In genomic region chr22:35784633-35785032, GRCh38 we compare ENCODE assay signal across 26 cellular contexts.
DNase-seq lines count a peak whose midpoint lies in the region; ATAC-seq, FAIRE-seq and TF ChIP-seq lines count a peak whose summit lies in the region.
"Had no signal": no experiment of that assay in that cellular context is flagged by ENCODE, and none has a peak within 500 bp of the region (broad histone marks: within the 10 kb centered on the region; RNA-seq: fewer than 3 reads in every experiment).

No MANE protein-coding gene starts in this region.

- intact Hi-C loops in kidney (cut with DNase I) = no loop called here
- intact Hi-C loops in thyroid gland (cut with DNase I) = no loop called here

- TF ChIP-seq POLR2A in thyroid gland (IDR thresholded peaks at IDR 0.05) = no peak

- FAIRE-seq in kidney (lab: Jason Lieb, UNC) = no peak
- FAIRE-seq: GM12878, GM19239, K562 had no signal

- H3F3A ChIP-seq in SK-N-SH (replicated peaks; ENCODE audit: insufficient read depth) = peaks cover 26% of the 10 kb centered on the region

- POLR2A ChIA-PET in SK-N-SH (lab: Yijun Ruan, JAX) = no interaction called here
- POLR2A ChIA-PET in GM10248 (lab: Yijun Ruan, JAX) = no interaction called here

- H2AFZ ChIP-seq in SK-N-SH (ENCODE audit: low read depth) = no peak overlapping the region

- no peaks in the 10 kb centered on the region for H3K9me2 ChIP-seq in SK-N-SH

- no peak for TF ChIP-seq RAD21 in SK-N-SH (IDR thresholded peaks at IDR 0.05; ENCODE audit: low read length)

- in situ Hi-C loops in brain microvascular endothelial cell (cut with HindIII; ENCODE audit: low pct_ligation_motif_present, low sequenced_read_pairs) = no loop called here

- H4K20me1 ChIP-seq in SK-N-SH (ENCODE audit: insufficient read depth) = peaks cover 82% of the 10 kb centered on the region

- no peak for TF ChIP-seq CTCF in SK-N-SH (IDR thresholded peaks at IDR 0.05)
- TF ChIP-seq CTCF in brain microvascular endothelial cell (IDR thresholded peaks at IDR 0.05; ENCODE audit: low read depth, low read length, missing control alignments) = no peak
- TF ChIP-seq CTCF in kidney (IDR thresholded peaks at IDR 0.05; ENCODE audit: borderline replicate concordance, extremely low read depth, insufficient read depth) = no peak
- TF ChIP-seq CTCF in thyroid gland (IDR thresholded peaks at IDR 0.05) = no peak
- no peak for TF ChIP-seq CTCF in GM10248 (IDR thresholded peaks at IDR 0.05; ENCODE audit: control extremely low read depth, extremely low read depth, low read depth, missing control alignments)

- H3K79me2 ChIP-seq in SK-N-SH (ENCODE audit: insufficient read depth) = peaks cover 85% of the 10 kb centered on the region

- no peak overlapping the region for H3K4me3 ChIP-seq in SK-N-SH (ENCODE audit: low read depth in 2 of 2, low read length in 1 of 2)
- H3K4me3 ChIP-seq in brain microvascular endothelial cell (ENCODE audit: low read depth, low read length) = no peak overlapping the region
- no peak overlapping the region for H3K4me3 ChIP-seq in kidney (ENCODE audit: low read length in 2 of 2)
- no peak overlapping the region for H3K4me3 ChIP-seq in thyroid gland (replicated peaks in 1 of 3)
- H3K4me3 ChIP-seq: GM12878, K562, SJCRH30 had no signal

- H3K4me2 ChIP-seq in SK-N-SH = peak overlapping the region; percentile 22

- H3K9ac ChIP-seq in SK-N-SH = peak overlapping the region; percentile 10; the same call in 1 of the 2 replicates
- no peak overlapping the region for H3K9ac ChIP-seq in kidney (ENCODE audit: low read length in 2 of 2)

- CTCF ChIA-PET in SK-N-SH (lab: Yijun Ruan, JAX) (no interaction called here), GM10248 (lab: Yijun Ruan, JAX) (no interaction called here)

- H3K4me1 ChIP-seq in SK-N-SH (ENCODE audit: control insufficient read depth in 1 of 2, insufficient read depth in 2 of 2, low read depth in 1 of 2, low read length in 1 of 2) (peaks cover 23 to 24% of the 10 kb centered on the region in 2 experiments; a peak in 3 of 4 replicates), kidney (ENCODE audit: control insufficient read depth in 1 of 2, insufficient read depth in 1 of 2, low read depth in 1 of 2, low read length in 2 of 2) (peaks cover 0 to 2% of the 10 kb centered on the region in 2 donors), thyroid gland (peaks cover 61 to 65% of the 10 kb centered on the region in 2 donors)
- H3K4me1 ChIP-seq: Caco-2 had no signal

- no peak for TF ChIP-seq EP300 in SK-N-SH (IDR thresholded peaks at IDR 0.05; ENCODE audit: borderline replicate concordance in 1 of 2, low read depth in 1 of 2, low read length in 1 of 2)

- no peak for ATAC-seq in SK-N-SH treated with all-trans-retinoic acid at 6 μM for 48 hours
- ATAC-seq: GM12878, HCT116, K562 had no signal

- DNase-seq in SK-N-SH (no peak), brain microvascular endothelial cell (no peak), kidney (peak; percentile 74), thyroid gland (peak in 1 of 2 donors; percentile 10), HT-29 (ENCODE audit: low spot score) (no peak), GM10248 (ENCODE audit: extremely low spot score) (no peak)
- DNase-seq in activated CD8-positive, alpha-beta memory T cell treated with anti-CD3 and anti-CD28 coated beads, Interleukin-2, amount 50 U/mL, for 48 hours = no peak
- DNase-seq: BE2C; Caco-2; CD4-positive, CD25-positive, alpha-beta regulatory T cell; DMS153; GF-D8; GOT3; NCI-H1105 treated with DMSO at 0.1 percent for 48 hours; NCI-H1694; NCI-H2081 treated with DMSO at 0.1 percent for 48 hours; NK-92 treated with Interleukin-12 subunit alpha and Interleukin-12 subunit beta, amount 100 ng/mL, for 24 hours; OCI-M1; RPMI8226; SJCRH30 had no signal

- no peaks in the 10 kb centered on the region for H3K9me3 ChIP-seq in SK-N-SH
- no peaks in the 10 kb centered on the region for H3K9me3 ChIP-seq in kidney (ENCODE audit: control insufficient read depth in 1 of 2, low read length in 2 of 2)
- H3K9me3 ChIP-seq in thyroid gland = no peaks in the 10 kb centered on the region
- H3K9me3 ChIP-seq: BE2C, Caco-2, SJCRH30 had no signal

- H3K27me3 ChIP-seq in SK-N-SH (ENCODE audit: insufficient read depth) (no peaks in the 10 kb centered on the region), brain microvascular endothelial cell (replicated peaks) (no peaks in the 10 kb centered on the region), thyroid gland (no peaks in the 10 kb centered on the region)
- H3K27me3 ChIP-seq: BE2C, SJCRH30 had no signal

- peaks cover 26 to 33% of the 10 kb centered on the region in 2 experiments for H3K36me3 ChIP-seq in SK-N-SH (replicated peaks in 1 of 2; ENCODE audit: control insufficient read depth in 1 of 2, insufficient read depth in 2 of 2, low read length in 1 of 2)
- peaks cover 9% of the 10 kb centered on the region for H3K36me3 ChIP-seq in brain microvascular endothelial cell (replicated peaks)
- peaks cover 0 to 7% of the 10 kb centered on the region in 2 donors for H3K36me3 ChIP-seq in kidney (ENCODE audit: control insufficient read depth in 1 of 2, insufficient read depth in 2 of 2, low read length in 2 of 2)
- H3K36me3 ChIP-seq in thyroid gland = no peaks in the 10 kb centered on the region

- H3K27ac ChIP-seq in SK-N-SH (ENCODE audit: low read depth in 2 of 2, low read length in 1 of 2) = peak overlapping the region in 1 of 2 experiments; percentile 70; a peak in 3 of 4 replicates
- H3K27ac ChIP-seq in brain microvascular endothelial cell = peak overlapping the region; percentile 37
- H3K27ac ChIP-seq in kidney (ENCODE audit: low read depth in 2 of 2, low read length in 2 of 2) = no peak overlapping the region
- peak overlapping the region in 2 of 3 donors; percentile 60 to 61 for H3K27ac ChIP-seq in thyroid gland
- H3K27ac ChIP-seq: 22Rv1, SJCRH30 had no signal

- WGBS in SK-N-SH (ENCODE audit: low lambda C conversion rate) = 96% methylated on average over 9 of the region's 21 CpGs
- WGBS in thyroid gland, 2 donors = 97% methylated on average over 21 of the region's 21 CpGs

TF ChIP-seq in SK-N-SH, 30 proteins besides CTCF, POLR2A, EP300 and RAD21:
- TF ChIP-seq NFIC (IDR thresholded peaks at IDR 0.05; ENCODE audit: borderline replicate concordance) (no peak), EZH2phosphoT487 (IDR thresholded peaks at IDR 0.05; ENCODE audit: borderline replicate concordance, low read depth) (no peak), MXI1 (IDR thresholded peaks at IDR 0.05; ENCODE audit: low read depth, low read length) (no peak), TCF12 (IDR thresholded peaks at IDR 0.05) (no peak), SMC3 (IDR thresholded peaks at IDR 0.05; ENCODE audit: low read depth, low read length) (no peak), USF2 (IDR thresholded peaks at IDR 0.05; ENCODE audit: borderline replicate concordance, low read depth, low read length) (no peak), TAF1 (IDR thresholded peaks at IDR 0.05; ENCODE audit: borderline replicate concordance, low read depth, low read length) (no peak), CHD2 (IDR thresholded peaks at IDR 0.05; ENCODE audit: low read length, partially characterized antibody) (no peak), MAX (IDR thresholded peaks at IDR 0.05; ENCODE audit: low read depth) (no peak), RFX5 (IDR thresholded peaks at IDR 0.05; ENCODE audit: low read length) (no peak), TEAD4 (IDR thresholded peaks at IDR 0.05; ENCODE audit: borderline replicate concordance, insufficient read depth) (no peak)

TF ChIP-seq in SK-N-SH treated with all-trans-retinoic acid at 6 μM for 48 hours, 23 proteins besides CTCF, POLR2A, EP300 and RAD21 (continues in another document):
- no peak for TF ChIP-seq OSR1 (CRISPR knock-in tag; IDR thresholded peaks at IDR 0.05)
- no peak for TF ChIP-seq ZFP3 (CRISPR knock-in tag; IDR thresholded peaks at IDR 0.05)
- no peak for TF ChIP-seq ZNF70 (CRISPR knock-in tag; IDR thresholded peaks at IDR 0.05)
- no peak for TF ChIP-seq RARB (CRISPR knock-in tag; IDR thresholded peaks at IDR 0.05)
- TF ChIP-seq CSDC2 (CRISPR knock-in tag; IDR thresholded peaks at IDR 0.05) = no peak
- TF ChIP-seq ZC3H10 (CRISPR knock-in tag; IDR thresholded peaks at IDR 0.05) = no peak
- TF ChIP-seq PPARA (CRISPR knock-in tag; IDR thresholded peaks at IDR 0.05; ENCODE audit: borderline replicate concordance) = no peak
- TF ChIP-seq ISL1 (CRISPR knock-in tag; IDR thresholded peaks at IDR 0.05) = no peak
- TF ChIP-seq, protein P1, sequence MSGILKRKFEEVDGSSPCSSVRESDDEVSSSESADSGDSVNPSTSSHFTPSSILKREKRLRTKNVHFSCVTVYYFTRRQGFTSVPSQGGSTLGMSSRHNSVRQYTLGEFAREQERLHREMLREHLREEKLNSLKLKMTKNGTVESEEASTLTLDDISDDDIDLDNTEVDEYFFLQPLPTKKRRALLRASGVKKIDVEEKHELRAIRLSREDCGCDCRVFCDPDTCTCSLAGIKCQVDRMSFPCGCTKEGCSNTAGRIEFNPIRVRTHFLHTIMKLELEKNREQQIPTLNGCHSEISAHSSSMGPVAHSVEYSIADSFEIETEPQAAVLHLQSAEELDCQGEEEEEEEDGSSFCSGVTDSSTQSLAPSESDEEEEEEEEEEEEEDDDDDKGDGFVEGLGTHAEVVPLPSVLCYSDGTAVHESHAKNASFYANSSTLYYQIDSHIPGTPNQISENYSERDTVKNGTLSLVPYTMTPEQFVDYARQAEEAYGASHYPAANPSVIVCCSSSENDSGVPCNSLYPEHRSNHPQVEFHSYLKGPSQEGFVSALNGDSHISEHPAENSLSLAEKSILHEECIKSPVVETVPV (CRISPR knock-in tag; IDR thresholded peaks at IDR 0.05) = no peak
- no peak for TF ChIP-seq ARNTL (CRISPR knock-in tag; IDR thresholded peaks at IDR 0.05; ENCODE audit: borderline replicate concordance, low read depth)
- no peak for TF ChIP-seq TOX (CRISPR knock-in tag; IDR thresholded peaks at IDR 0.05; ENCODE audit: borderline replicate concordance)
- TF ChIP-seq GLIS3 (CRISPR knock-in tag; IDR thresholded peaks at IDR 0.05) = no peak

Comparison
In these comparisons a context has a peak if more than half of its experiments do, and no peak if none do; other contexts are left out.
1. H3K27ac ChIP-seq: peak in brain microvascular endothelial cell (single experiment) and thyroid gland (2 of 3); none in kidney (0 of 2).